8 cellular contexts compared by ENCODE assay signal in the genomic region with DNA sequence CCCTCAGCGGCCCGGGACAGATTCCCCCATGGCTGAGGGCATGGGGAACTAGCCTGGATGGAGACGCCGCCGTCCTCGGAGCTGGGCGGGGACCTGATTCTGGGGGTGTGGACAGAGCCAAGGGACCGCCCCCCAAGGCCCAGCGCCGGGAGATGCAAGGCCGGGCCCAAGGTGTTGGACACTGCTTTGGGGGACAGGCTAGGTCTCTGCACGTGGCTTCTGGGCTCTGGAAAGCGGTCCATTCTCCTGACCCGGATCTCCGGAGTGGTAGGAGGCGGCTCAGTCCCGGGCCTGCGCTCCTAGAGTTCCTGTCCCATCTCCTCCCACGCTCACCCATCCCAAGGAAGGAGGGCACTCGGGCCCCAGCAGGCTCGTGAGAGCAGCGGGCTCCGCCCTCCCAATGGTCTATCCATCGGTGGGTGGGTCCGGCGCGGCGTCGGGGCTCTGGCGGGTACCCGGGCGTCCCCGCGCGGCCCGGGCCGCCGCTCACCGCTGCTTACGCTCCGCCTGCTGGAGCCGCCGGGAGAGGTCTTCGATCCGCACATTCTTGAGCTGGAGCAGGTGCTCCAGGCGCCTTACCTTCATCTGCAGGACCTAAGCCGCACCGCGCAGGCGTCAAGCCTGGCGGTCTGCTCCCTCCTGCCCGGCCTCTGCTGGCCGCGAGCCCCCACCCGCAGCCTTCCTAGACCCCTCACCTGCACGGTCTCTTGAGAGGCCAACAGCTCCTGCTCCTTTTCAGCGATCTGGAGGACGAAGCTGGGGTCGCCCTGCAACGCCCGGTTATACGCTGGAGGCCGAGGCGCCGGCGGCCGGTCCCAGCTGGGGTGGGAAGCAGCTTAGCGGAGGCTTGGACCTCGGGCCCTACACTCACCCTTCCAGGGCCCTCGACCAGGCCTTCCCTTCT. TPM values are rescaled to one million over a fixed set of nuclear protein-coding genes. Genes with fewer than 3 reads are reported as not detected.
DNase-seq lines count a peak whose midpoint lies in the region; ATAC-seq and TF ChIP-seq lines count a peak whose summit lies in the region.

No MANE protein-coding gene starts in this region.

- H3K23ac ChIP-seq in H9 (ENCODE audit: insufficient read length, low read depth, low read length) = no peak overlapping the region

- H3K4me3 ChIP-seq in lung (peak overlapping the region; percentile 15), stomach (peak overlapping the region; percentile 47 to 71 (median 60))

- H3K27ac Mint-ChIP-seq in H9 = no peak overlapping the region

- no peak overlapping the region for H3K56ac ChIP-seq in H9 (ENCODE audit: insufficient read length, low read depth, low read length)

- H3K27me3 ChIP-seq in H9 (ENCODE audit: insufficient read depth, low read length) (peaks cover 2% of the 10 kb centered on the region; the same call in 1 of the 2 replicates), lung (ENCODE audit: control insufficient read depth, insufficient read depth) (no peaks in the 10 kb centered on the region), stomach (peaks cover 0 to 17% (median 4%) of the 10 kb centered on the region in 3 donors)

- no peak overlapping the region for H2AK5ac ChIP-seq in H9 (ENCODE audit: insufficient read length, low read length)

- H3K14ac ChIP-seq in H9 (ENCODE audit: insufficient read depth, low read length) = peak overlapping the region; percentile 82; the same call in 1 of the 2 replicates

- H3K79me1 ChIP-seq in H9 (ENCODE audit: insufficient read depth, low read depth, low read length, poor library complexity, severe bottlenecking) = no peaks in the 10 kb centered on the region

- no peak overlapping the region for H2BK5ac ChIP-seq in H9 (ENCODE audit: insufficient read length, low read length)

- peak overlapping the region; percentile 72 to 82 for H3K4me3 Mint-ChIP-seq in H9

- TF ChIP-seq POLR2A in stomach (IDR thresholded peaks at IDR 0.05) = no peak

- H3K79me2 ChIP-seq in H9 (ENCODE audit: insufficient read depth, low read length) = no peaks in the 10 kb centered on the region

- H3K9me3 ChIP-seq in H9 (ENCODE audit: control insufficient read depth, low read depth, low read length) (no peaks in the 10 kb centered on the region), lung (ENCODE audit: control insufficient read depth in 2 of 2, insufficient read depth in 1 of 2, low read length in 1 of 2) (no peaks in the 10 kb centered on the region), stomach (no peaks in the 10 kb centered on the region)

- H4K8ac ChIP-seq in H9 (replicated peaks; ENCODE audit: insufficient read length, low read depth, low read length) = no peak overlapping the region

- no peaks in the 10 kb centered on the region for H3K36me3 ChIP-seq in lung (ENCODE audit: control insufficient read depth in 2 of 2, insufficient read depth in 2 of 2, low read length in 2 of 2)
- H3K36me3 ChIP-seq in stomach = peaks cover 0 to 2% (median 0%) of the 10 kb centered on the region in 4 donors

- H2BK120ac ChIP-seq in H9 (ENCODE audit: low read depth, low read length, poor library complexity, severe bottlenecking) = no peak overlapping the region

- DNase-seq in AG20443 (ENCODE audit: low spot score) (peak; percentile 87), H9 (peak; percentile 85), T1000 (lab: John Stamatoyannopoulos, UW) (peak; percentile 23), ecto neural progenitor cell (ENCODE audit: low spot score) (peak; percentile 72), lung (ENCODE audit: low spot score) (peak; percentile 67), stomach (peak; percentile 62), A172 (ENCODE audit: low spot score) (no peak)

- H3T11ph ChIP-seq in H9 (ENCODE audit: low read length) = no peak overlapping the region

- peaks cover 14% of the 10 kb centered on the region for H3K23me2 ChIP-seq in H9 (ENCODE audit: insufficient read length, low read depth, low read length, poor library complexity, severe bottlenecking)

- TF ChIP-seq CTCF in H9 (conservative IDR thresholded peaks at IDR 0.05) (no peak; the same call in 2 of the 3 replicates), lung (IDR thresholded peaks at IDR 0.05; ENCODE audit: control extremely low read depth, extremely low read depth) (no peak), stomach (IDR thresholded peaks at IDR 0.05) (no peak)

- H3K4ac ChIP-seq in H9 (ENCODE audit: low read depth, low read length) = no peak overlapping the region

- no CpG with 5 or more reads among the region's 70 CpGs for WGBS in H9 (ENCODE audit: extremely low coverage, insufficient read length, low lambda C conversion rate)
- 2 to 4% methylated on average over 67 to 70 of the region's 70 CpGs for WGBS in lung, 2 donors
- WGBS in stomach, 5 donors = 1 to 8% (median 2%) methylated on average over 33 to 70 of the region's 70 CpGs

- H4K5ac ChIP-seq in H9 (ENCODE audit: insufficient read length, low read depth, low read length) = no peak overlapping the region

- no peak overlapping the region for H2AFZ ChIP-seq in H9 (ENCODE audit: low read length)

- H4K91ac ChIP-seq in H9 (ENCODE audit: insufficient read length, low read depth, low read length) = no peak overlapping the region

- H3K4me1 Mint-ChIP-seq in H9 = peaks cover 20 to 33% of the 10 kb centered on the region in 2 experiments

- no peak overlapping the region for H3K9ac ChIP-seq in H9 (ENCODE audit: extremely low read depth, insufficient read length, low read length)

- intact Hi-C loops in stomach (cut with DNase I; ENCODE audit: low total_unique reads) = no loop called here

- H2BK15ac ChIP-seq in H9 (ENCODE audit: low read depth, low read length) = no peak overlapping the region

- peak; percentile 78 for ATAC-seq in lung (ENCODE audit: insufficient read depth, low FRiP score)
- no peak for ATAC-seq in GM21717 (IDR thresholded peaks at IDR 0.05; ENCODE audit: unreplicated experiment)

- no peaks in the 10 kb centered on the region for H4K20me1 ChIP-seq in H9 (ENCODE audit: control insufficient read depth, insufficient read depth, insufficient read length)

- no peak overlapping the region for H2BK20ac ChIP-seq in H9 (ENCODE audit: low read depth, low read length, poor library complexity, severe bottlenecking)

- H3K4me2 ChIP-seq in H9 (ENCODE audit: insufficient read depth, insufficient read length, low read length) = peak overlapping the region; percentile 70

- H3K27me3 Mint-ChIP-seq in H9 (ENCODE audit: low read depth) = peaks cover 59% of the 10 kb centered on the region

- H3K36me3 Mint-ChIP-seq in H9 (ENCODE audit: insufficient read depth in 1 of 3, low read depth in 3 of 3) = no peaks in the 10 kb centered on the region; a peak in 1 of 7 replicates

- H3K4me1 ChIP-seq in H9 (ENCODE audit: insufficient read depth, low read length) (no peaks in the 10 kb centered on the region; the same call in 1 of the 2 replicates), lung (ENCODE audit: control insufficient read depth in 2 of 2, insufficient read depth in 2 of 2, low read length in 2 of 2) (peaks cover 0 to 8% of the 10 kb centered on the region in 2 donors), stomach (peaks cover 24 to 43% (median 34%) of the 10 kb centered on the region in 4 donors)

- no peak overlapping the region for H2BK12ac ChIP-seq in H9 (ENCODE audit: insufficient read length, low read depth, low read length)

- no peaks in the 10 kb centered on the region for H3K9me3 Mint-ChIP-seq in H9

- H3K18ac ChIP-seq in H9 (ENCODE audit: insufficient read length, low read depth, low read length) = no peak overlapping the region

- TF ChIP-seq EP300 in stomach (IDR thresholded peaks at IDR 0.05) = no peak

- H3K27ac ChIP-seq in H9 (ENCODE audit: insufficient read length, low read depth, low read length) (no peak overlapping the region), lung (ENCODE audit: low read depth in 1 of 2, low read length in 1 of 2) (no peak overlapping the region), stomach (peak overlapping the region in 3 of 5 donors; percentile 2 to 50 (median 3))

RNA-seq across cellular contexts. Expression of gene SPEF1, which starts 3.3 kb away (rescaled TPM):
- total RNA-seq in H9 (2021) (0.22 and 0.24 TPM in 2 replicates), lung (10 to 100 TPM; 11.7 to 15.5 TPM), stomach (not detected)
- polyA plus RNA-seq in lung (10 to 100 TPM in 1 of 2 donors, 1 to 10 TPM in 1; 9.6 to 11.9 TPM), stomach (under 1 TPM in 2 of 3 donors, not detected in 1; 0.18 to 0.19 TPM)
- 0.67 TPM in 1 of 2 replicates, not detected in the other for total RNA-seq in A172 (2014; rRNA removed; shearing (Covaris generic))

RNA-seq across cellular contexts. Expression of gene CENPB, which starts 8.6 kb away (rescaled TPM):
- total RNA-seq in H9 (2021) = 63.1 and 64.0 TPM in 2 replicates
- 100 to 1,000 TPM in 1 of 2 donors, 10 to 100 TPM in 1; 35.9 to 113 TPM for total RNA-seq in lung
- 10 to 100 TPM; 72.9 to 85.8 TPM for polyA plus RNA-seq in lung
- total RNA-seq in stomach = 100 to 1,000 TPM in 1 of 5 donors, 10 to 100 TPM in 4; 24.5 to 130 (median 68.3) TPM
- polyA plus RNA-seq in stomach = 10 to 100 TPM; 36.5 to 90.7 (median 79.6) TPM
- 94.1 and 129 TPM in 2 replicates for total RNA-seq in A172 (2014; rRNA removed; shearing (Covaris generic))

RNA-seq across cellular contexts. Expression of gene ADISSP, which starts 10.4 kb away (rescaled TPM):
- 79.2 and 80.9 TPM in 2 replicates for total RNA-seq in H9 (2021)
- 10 to 100 TPM in 1 of 2 donors, 1 to 10 TPM in 1; 8.6 to 53.7 TPM for total RNA-seq in lung
- polyA plus RNA-seq in lung = 10 to 100 TPM; 34.1 to 36.1 TPM
- total RNA-seq in stomach = 100 to 1,000 TPM in 1 of 5 donors, 10 to 100 TPM in 2, 1 to 10 TPM in 2; 5.9 to 136 (median 49.0) TPM
- polyA plus RNA-seq in stomach = 10 to 100 TPM; 14.4 to 32.6 (median 22.2) TPM
- 108 and 110 TPM in 2 replicates for total RNA-seq in A172 (2014; rRNA removed; shearing (Covaris generic))

RNA-seq across cellular contexts. Expression of gene CDC25B, which starts 18.1 kb away (rescaled TPM):
- 22.9 and 24.0 TPM in 2 replicates for total RNA-seq in H9 (2021)
- total RNA-seq in lung = 10 to 100 TPM; 65.7 to 88.5 TPM
- 10 to 100 TPM; 47.9 to 68.4 TPM for polyA plus RNA-seq in lung
- 10 to 100 TPM in 4 of 5 donors, 1 to 10 TPM in 1; 9.4 to 56.5 (median 32.6) TPM for total RNA-seq in stomach
- 10 to 100 TPM; 18.0 to 23.1 (median 22.6) TPM for polyA plus RNA-seq in stomach
- 63.0 and 65.5 TPM in 2 replicates for total RNA-seq in A172 (2014; rRNA removed; shearing (Covaris generic))

RNA-seq across cellular contexts. Expression of gene AP5S1, which starts 42.4 kb away (rescaled TPM):
- total RNA-seq in H9 (2021) (3.9 and 4.1 TPM in 2 replicates), lung (10 to 100 TPM; 12.4 to 20.7 TPM), stomach (10 to 100 TPM in 1 of 5 donors, 1 to 10 TPM in 4; 1.8 to 14.8 (median 4.2) TPM)
- polyA plus RNA-seq in lung (10 to 100 TPM in 1 of 2 donors, 1 to 10 TPM in 1; 8.1 to 11.5 TPM), stomach (10 to 100 TPM in 1 of 3 donors, 1 to 10 TPM in 2; 6.1 to 10.4 (median 7.9) TPM)
- total RNA-seq in A172 (2014; rRNA removed; shearing (Covaris generic)) = 22.6 and 27.7 TPM in 2 replicates

Comparison
In these comparisons a context has a peak if more than half of its experiments do, and no peak if none do; other contexts are left out.
1. H3K27ac ChIP-seq: peak in stomach (3 of 5); none in H9 (single experiment) and lung (0 of 2).